ENCODE assay signal across 9 cellular contexts in the genomic region with DNA sequence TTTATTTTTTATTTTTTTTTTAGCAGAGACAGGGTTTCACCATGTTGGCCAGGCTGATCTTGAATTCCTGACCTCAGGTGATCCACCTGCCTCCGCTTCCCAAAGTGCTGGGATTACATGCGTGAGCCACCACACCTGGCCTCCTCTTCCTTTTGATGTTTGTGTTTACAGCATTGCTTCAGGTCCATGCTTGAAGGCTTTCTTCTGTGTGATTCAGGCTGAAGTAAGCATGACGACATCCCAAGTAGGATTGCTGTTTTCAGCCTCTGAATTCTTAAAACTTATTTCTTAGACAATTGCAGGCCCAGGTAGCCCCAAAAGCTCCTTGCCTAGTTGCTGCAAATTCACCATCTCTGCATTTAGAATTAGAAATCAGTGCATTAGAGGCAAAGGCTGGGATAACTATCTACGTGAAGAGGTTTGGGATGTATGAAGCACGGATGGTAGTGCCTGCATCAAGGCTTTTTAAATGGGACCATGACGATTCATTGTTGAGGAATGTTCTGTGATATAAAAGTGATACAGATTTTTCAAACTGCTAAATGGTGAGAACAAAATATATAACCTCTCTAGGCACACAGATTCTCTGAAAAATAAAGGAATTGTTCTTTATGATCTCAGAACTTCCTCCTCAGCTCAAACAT. TPM values are rescaled to one million over a fixed set of nuclear protein-coding genes. Genes with fewer than 3 reads are reported as not detected.
DNase-seq lines count a peak whose midpoint lies in the region; ATAC-seq and TF ChIP-seq lines count a peak whose summit lies in the region.
"Had no signal": no experiment of that assay in that cellular context is flagged by ENCODE, and none has a peak within 500 bp of the region (broad histone marks: within the 10 kb centered on the region; RNA-seq: fewer than 3 reads in every experiment).

No MANE protein-coding gene starts in this region.

- peaks cover 81% of the 10 kb centered on the region for H3K79me2 ChIP-seq in smooth muscle cell (ENCODE audit: low read depth)

- peaks cover 58% of the 10 kb centered on the region for H3K4me1 Mint-ChIP-seq in activated naive CD4-positive, alpha-beta T cell treated with anti-CD3 and anti-CD28 coated beads, Interleukin-2, amount 50 U/mL, for 24 hours
- peaks cover 43% of the 10 kb centered on the region for H3K4me1 Mint-ChIP-seq in activated naive CD4-positive, alpha-beta T cell treated with anti-CD3 and anti-CD28 coated beads, Interleukin-2, amount 10 ng/mL, durations not matched to agents 7 days and 5 days
- H3K4me1 Mint-ChIP-seq in T-cell: peaks cover 55 to 72% (median 66%) of the 10 kb centered on the region in 3 donors

- CTCF ChIA-PET in activated naive CD4-positive, alpha-beta T cell treated with anti-CD3 and anti-CD28 coated beads, Interleukin-2, amount 10 ng/mL, durations not matched to agents 7 days and 5 days (lab: Charles Lee): interaction anchor here (0.6 to 1.0 kb wide), 3 partner anchors 42 to 81 kb away, joined by 3 read pairs; partner anchors contain the start of gene EGR1
- CTCF ChIA-PET in T-cell (lab: Charles Lee): interaction anchor here in 1 of 2 donors (0.7 kb wide), 1 partner anchor 279 kb away, joined by 3 read pairs; no protein-coding TSS in a partner anchor

- TF ChIP-seq CTCF in fibroblast of mammary gland (conservative IDR thresholded peaks at IDR 0.05; ENCODE audit: control insufficient read depth, insufficient read depth, low read depth, low read length) (no peak), smooth muscle cell (IDR thresholded peaks at IDR 0.05; ENCODE audit: borderline replicate concordance, insufficient read depth, poor library complexity, severe bottlenecking) (no peak)

- H3K27me3 ChIP-seq in smooth muscle cell (ENCODE audit: low read depth): no peaks in the 10 kb centered on the region

- ATAC-seq in T-cell (replicated peaks in 1 of 4) (no peak), HG03097 (IDR thresholded peaks at IDR 0.05; ENCODE audit: low FRiP score, unreplicated experiment) (no peak)

- 90% methylated on average over 6 of the region's 6 CpGs for WGBS in smooth muscle cell (ENCODE audit: low lambda C conversion rate)

- peaks cover 19% of the 10 kb centered on the region for H3K4me1 ChIP-seq in smooth muscle cell (ENCODE audit: low read depth)

- H3F3A ChIP-seq in smooth muscle cell (ENCODE audit: low read depth): peaks cover 4% of the 10 kb centered on the region

- H3K36me3 Mint-ChIP-seq in activated naive CD4-positive, alpha-beta T cell treated with anti-CD3 and anti-CD28 coated beads, Interleukin-2, amount 50 U/mL, for 24 hours: peaks cover 13% of the 10 kb centered on the region
- peaks cover 12% of the 10 kb centered on the region for H3K36me3 Mint-ChIP-seq in activated naive CD4-positive, alpha-beta T cell treated with anti-CD3 and anti-CD28 coated beads, Interleukin-2, amount 10 ng/mL, durations not matched to agents 7 days and 5 days
- peaks cover 3% of the 10 kb centered on the region for H3K36me3 Mint-ChIP-seq in T-cell

- H2AFZ ChIP-seq in smooth muscle cell (ENCODE audit: low read depth): no peak overlapping the region

- H3K9ac ChIP-seq in smooth muscle cell (ENCODE audit: low read depth): no peak overlapping the region

- peaks cover 25% of the 10 kb centered on the region for H4K20me1 ChIP-seq in smooth muscle cell (ENCODE audit: low read depth)

- no peak overlapping the region for H3K4me3 ChIP-seq in fibroblast of mammary gland (ENCODE audit: control insufficient read depth, low read depth, low read length)
- H3K4me3 ChIP-seq in smooth muscle cell: no peak overlapping the region

- no peak for DNase-seq in activated naive CD4-positive, alpha-beta T cell treated with anti-CD3 and anti-CD28 coated beads, Interleukin-2, amount 10 ng/mL, durations not matched to agents 7 days and 5 days
- DNase-seq in T-cell (no peak), fibroblast of mammary gland (ENCODE audit: low read depth) (peak; percentile 47), smooth muscle cell (lab: John Stamatoyannopoulos, UW; ENCODE audit: unreplicated experiment) (no peak), mesenteric fat pad (ENCODE audit: low spot score) (no peak), KG1 (lab: John Stamatoyannopoulos, UW) (no peak)
- DNase-seq: activated CD4-positive, alpha-beta T cell treated with anti-CD3 and anti-CD28 coated beads for 1 hour had no signal

- H3K27ac Mint-ChIP-seq in activated naive CD4-positive, alpha-beta T cell treated with anti-CD3 and anti-CD28 coated beads, Interleukin-2, amount 50 U/mL, for 24 hours: no peak overlapping the region
- no peak overlapping the region for H3K27ac Mint-ChIP-seq in activated naive CD4-positive, alpha-beta T cell treated with anti-CD3 and anti-CD28 coated beads, Interleukin-2, amount 10 ng/mL, durations not matched to agents 7 days and 5 days
- H3K27ac Mint-ChIP-seq in T-cell: peak overlapping the region in 1 of 2 donors; percentile 45

- no peaks in the 10 kb centered on the region for H3K9me3 Mint-ChIP-seq in activated naive CD4-positive, alpha-beta T cell treated with anti-CD3 and anti-CD28 coated beads, Interleukin-2, amount 50 U/mL, for 24 hours
- no peaks in the 10 kb centered on the region for H3K9me3 Mint-ChIP-seq in activated naive CD4-positive, alpha-beta T cell treated with anti-CD3 and anti-CD28 coated beads, Interleukin-2, amount 10 ng/mL, durations not matched to agents 7 days and 5 days
- no peaks in the 10 kb centered on the region for H3K9me3 Mint-ChIP-seq in T-cell

- H3K9me3 ChIP-seq in smooth muscle cell (replicated peaks; ENCODE audit: low read depth): no peaks in the 10 kb centered on the region

- POLR2A ChIA-PET in T-cell (lab: Charles Lee): interaction anchor here (0.7 kb wide), 2 partner anchors 30 to 754 kb away, joined by 4 to 6 read pairs; no protein-coding TSS in a partner anchor

- peak overlapping the region; percentile 4 for H3K27ac ChIP-seq in smooth muscle cell (ENCODE audit: low read depth)

- H3K27me3 Mint-ChIP-seq in activated naive CD4-positive, alpha-beta T cell treated with anti-CD3 and anti-CD28 coated beads, Interleukin-2, amount 50 U/mL, for 24 hours: no peaks in the 10 kb centered on the region
- H3K27me3 Mint-ChIP-seq in activated naive CD4-positive, alpha-beta T cell treated with anti-CD3 and anti-CD28 coated beads, Interleukin-2, amount 10 ng/mL, durations not matched to agents 7 days and 5 days: no peaks in the 10 kb centered on the region
- H3K27me3 Mint-ChIP-seq in T-cell: no peaks in the 10 kb centered on the region

- H3K36me3 ChIP-seq in smooth muscle cell (ENCODE audit: low read depth): no peaks in the 10 kb centered on the region

- H3K4me2 ChIP-seq in smooth muscle cell: no peak overlapping the region

- H3K4me3 Mint-ChIP-seq in activated naive CD4-positive, alpha-beta T cell treated with anti-CD3 and anti-CD28 coated beads, Interleukin-2, amount 50 U/mL, for 24 hours: peak overlapping the region; percentile 69
- H3K4me3 Mint-ChIP-seq in activated naive CD4-positive, alpha-beta T cell treated with anti-CD3 and anti-CD28 coated beads, Interleukin-2, amount 10 ng/mL, durations not matched to agents 7 days and 5 days: no peak overlapping the region
- H3K4me3 Mint-ChIP-seq in T-cell: peak overlapping the region in 2 of 3 donors; percentile 24 to 94

RNA-seq across cellular contexts. Expression of gene ETF1, which starts 3.0 kb away (rescaled TPM):
- 100 to 1,000 TPM in 1 of 5 donors, 10 to 100 TPM in 4; 40.1 to 115 (median 43.2) TPM for total RNA-seq in T-cell
- total RNA-seq in smooth muscle cell: 98.0 and 100 TPM in 2 replicates
- 44.0 and 48.7 TPM in 2 replicates for polyA plus RNA-seq in smooth muscle cell
- 165 TPM for total RNA-seq in mesenteric fat pad

RNA-seq across cellular contexts. Expression of gene HSPA9, which starts 29.2 kb away (rescaled TPM):
- total RNA-seq in T-cell: 100 to 1,000 TPM; 148 to 299 (median 162) TPM
- 263 and 317 TPM in 2 replicates for total RNA-seq in smooth muscle cell
- polyA plus RNA-seq in smooth muscle cell: 136 and 157 TPM in 2 replicates
- 224 TPM for total RNA-seq in mesenteric fat pad
